ENCODE assay signal across 1 cellular context in genomic region chr6:43181621-43181941, GRCh38.
TF ChIP-seq lines count a peak whose summit lies in the region.

No MANE protein-coding gene starts in this region.

TF ChIP-seq in GM12878, 131 proteins besides CTCF, POLR2A, EP300 and RAD21:
- TF ChIP-seq HDGF (IDR thresholded peaks at IDR 0.05) (peak; percentile 63; the same call in 1 of the 2 replicates), MLLT1 (IDR thresholded peaks at IDR 0.05) (peak; percentile 29; the same call in 1 of the 2 replicates), TAF1 (IDR thresholded peaks at IDR 0.05; ENCODE audit: borderline replicate concordance, low read depth, low read length) (no peak)
